17 cellular contexts compared by ENCODE assay signal in genomic region chr11:120217941-120218694, GRCh38. TPM values are rescaled to one million over a fixed set of nuclear protein-coding genes. Genes with fewer than 3 reads are reported as not detected.
DNase-seq lines count a peak whose midpoint lies in the region; ATAC-seq and TF ChIP-seq lines count a peak whose summit lies in the region.
"Had no signal": no experiment of that assay in that cellular context is flagged by ENCODE, and none has a peak within 500 bp of the region (broad histone marks: within the 10 kb centered on the region; RNA-seq: fewer than 3 reads in every experiment).

No MANE protein-coding gene starts in this region.

- H3K4me2 ChIP-seq in hepatocyte, result peak overlapping the region; percentile 27
- H3K4me2 ChIP-seq: A549, SK-N-SH had no signal

- peaks cover 13% of the 10 kb centered on the region for H4K20me1 ChIP-seq in hepatocyte (ENCODE audit: insufficient read depth, poor library complexity, severe bottlenecking)

- H3K4me3 ChIP-seq in hepatocyte, result no peak overlapping the region
- H3K4me3 ChIP-seq: A549, cardiac muscle cell, upper lobe of left lung had no signal

- H3K27me3 ChIP-seq in hepatocyte, result no peaks in the 10 kb centered on the region
- H3K27me3 ChIP-seq: upper lobe of left lung had no signal

- no peaks in the 10 kb centered on the region for H3K9me2 ChIP-seq in hepatocyte (replicated peaks; ENCODE audit: insufficient read depth)
- H3K9me2 ChIP-seq: SK-N-SH had no signal

- H3K27ac ChIP-seq in angular gyrus (ENCODE audit: low read depth, low read length) (peak overlapping the region; percentile 93), hepatocyte (peak overlapping the region; percentile 53)
- H3K27ac ChIP-seq: A549, cardiac muscle cell, upper lobe of left lung had no signal

- H3K4me1 ChIP-seq in hepatocyte (ENCODE audit: insufficient read depth), result peaks cover 56% of the 10 kb centered on the region
- H3K4me1 ChIP-seq: A549 had no signal

- no peak overlapping the region for H2AFZ ChIP-seq in hepatocyte

- TF ChIP-seq CTCF in hepatocyte (IDR thresholded peaks at IDR 0.05; ENCODE audit: poor library complexity), result no peak

- ATAC-seq in HG03280 (IDR thresholded peaks at IDR 0.05; ENCODE audit: unreplicated experiment), result no peak
- ATAC-seq in GM21529 (IDR thresholded peaks at IDR 0.05; ENCODE audit: unreplicated experiment), result no peak
- ATAC-seq in GM21381 (IDR thresholded peaks at IDR 0.05; ENCODE audit: unreplicated experiment), result no peak
- ATAC-seq: A549 had no signal

- peaks cover 56% of the 10 kb centered on the region for H3K79me2 ChIP-seq in hepatocyte

- no peaks in the 10 kb centered on the region for H3K9me3 ChIP-seq in hepatocyte (ENCODE audit: low read depth)
- H3K9me3 ChIP-seq: A549, SK-N-SH, upper lobe of left lung had no signal

- DNase-seq in Ammon's horn (ENCODE audit: low spot score) (peak; percentile 87), hepatocyte (ENCODE audit: low spot score) (no peak), pons (ENCODE audit: low spot score) (peak; percentile 68)
- no peak for DNase-seq in activated CD4-positive, alpha-beta T cell treated with anti-CD3 and anti-CD28 coated beads for 1 hour
- DNase-seq: activated CD4-positive, CD25-positive, alpha-beta regulatory T cell treated with anti-CD3 and anti-CD28 coated beads, Interleukin-2, amount 50 U/mL, for 72 hours; kidney glomerular epithelial cell; NCI-H1105; NCI-H774; SK-N-SH; upper lobe of left lung had no signal

- WGBS in hepatocyte (ENCODE audit: low lambda C conversion rate, missing lambda C conversion rate), result 62% methylated on average over 10 of the region's 12 CpGs

- H3K36me3 ChIP-seq in hepatocyte (replicated peaks; ENCODE audit: insufficient read depth, low read depth), result no peaks in the 10 kb centered on the region
- H3K36me3 ChIP-seq: cardiac muscle cell, upper lobe of left lung had no signal

RNA-seq across cellular contexts. Expression of gene OAF, which starts 7.3 kb away (rescaled TPM):
- 63.9 and 72.4 TPM in 2 replicates for total RNA-seq in hepatocyte
- 73.0 and 102 TPM in 2 replicates for polyA plus RNA-seq in hepatocyte

RNA-seq across cellular contexts. Expression of gene POU2F3, which starts 21.8 kb away (rescaled TPM):
- 0.24 TPM in 1 of 2 replicates, not detected in the other for total RNA-seq in hepatocyte
- 0.21 TPM in 1 of 2 replicates, not detected in the other for polyA plus RNA-seq in hepatocyte
- total RNA-seq: progenitor cell of endocrine pancreas had no signal
- polyA plus RNA-seq: A549 had no signal

Comparison
In these comparisons a context has a peak if more than half of its experiments do, and no peak if none do; other contexts are left out.
1. DNase-seq: peak in Ammon's horn (single experiment) and pons (single experiment); none in hepatocyte (single experiment) and activated CD4-positive, alpha-beta T cell treated with anti-CD3 and anti-CD28 coated beads for 1 hour (single experiment).